Comparison of ENCODE assay signal across 31 cellular contexts in the genomic region with DNA sequence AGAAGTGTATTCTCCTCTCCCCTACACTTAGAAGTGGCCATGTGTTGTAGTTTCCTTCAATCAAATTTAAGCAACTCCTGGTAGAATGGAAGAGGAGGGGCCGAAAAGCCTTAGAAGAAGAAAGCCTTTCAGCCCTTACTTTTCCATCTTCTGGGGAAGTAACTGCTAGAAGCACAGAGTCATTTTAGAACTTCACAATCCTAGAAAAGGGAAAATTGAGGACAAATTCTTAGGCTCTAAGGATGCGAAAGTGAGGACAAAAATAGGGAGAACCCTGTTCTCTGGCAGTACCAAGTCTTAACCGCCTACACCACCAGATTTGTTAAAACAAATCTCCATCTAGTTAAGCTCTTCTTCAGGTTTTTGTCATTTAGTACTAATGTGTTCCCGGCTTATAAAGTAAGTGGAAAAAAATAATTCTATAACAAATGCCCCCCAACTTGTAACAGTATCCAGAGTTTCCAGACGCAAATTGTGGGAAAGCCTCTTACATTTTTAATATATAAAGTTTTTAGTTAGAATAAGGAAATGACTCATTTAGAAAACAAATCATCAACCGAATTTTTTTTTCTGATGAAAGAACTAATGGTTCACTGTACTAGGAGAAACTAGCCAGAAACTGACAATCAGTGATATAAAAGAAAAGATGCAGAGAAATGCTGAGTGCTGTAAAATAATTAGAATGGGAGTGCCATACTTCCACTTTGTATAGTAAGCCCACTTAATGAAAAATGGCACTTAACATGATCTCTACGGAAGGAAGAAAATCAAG.
A peak's percentile ranks its signal among the peaks of the same experiment; 100 is the strongest.
DNase-seq lines count a peak whose midpoint lies in the region; FAIRE-seq and TF ChIP-seq lines count a peak whose summit lies in the region.
"Had no signal": no experiment of that assay in that cellular context is flagged by ENCODE, and none has a peak within 500 bp of the region (broad histone marks: within the 10 kb centered on the region; RNA-seq: fewer than 3 reads in every experiment).

No MANE protein-coding gene starts in this region.

- intact Hi-C loops in Calu3 (cut with micrococcal nuclease; ENCODE audit: unreplicated experiment) = no loop called here

- H3K9ac ChIP-seq in astrocyte (ENCODE audit: low read length) = no peak overlapping the region
- no peak overlapping the region for H3K9ac ChIP-seq in neural progenitor cell
- H3K9ac ChIP-seq: GM23248 had no signal

- H3K36me3 ChIP-seq in astrocyte (ENCODE audit: insufficient read depth, low read length) (no peaks in the 10 kb centered on the region), neural progenitor cell (no peaks in the 10 kb centered on the region)
- H3K36me3 ChIP-seq: brain microvascular endothelial cell, SJSA1 had no signal

- BruUV-seq in Calu3 (replicated peaks; lab: Mats Ljungman, UMichigan) = no TSS peak

- H3K9me3 Mint-ChIP-seq in astrocyte (ENCODE audit: unreplicated experiment) (no peaks in the 10 kb centered on the region), neural progenitor cell (no peaks in the 10 kb centered on the region), Calu3 (ENCODE audit: low read depth, unreplicated experiment) (no peaks in the 10 kb centered on the region)
- H3K9me3 Mint-ChIP-seq: CD8-positive, alpha-beta memory T cell; stimulated activated naive B cell treated with anti-CD40 and anti-IgM and Interleukin-4, amounts not matched to agents 10 μg/mL and 1 μg/mL and 100 μg/mL, for 72 hours; T-helper 1 cell treated with Interleukin-12 subunit alpha and Interleukin-12 subunit beta and Interleukin-4 antibody, amounts not matched to agents 30 μg/mL and 1 μg/mL, for 36 hours had no signal

- no peaks in the 10 kb centered on the region for H3K9me3 ChIP-seq in astrocyte (ENCODE audit: insufficient read depth, low read depth, low read length)
- no peaks in the 10 kb centered on the region for H3K9me3 ChIP-seq in neural progenitor cell (ENCODE audit: low read depth)
- H3K9me3 ChIP-seq: A549, SJSA1, transverse colon had no signal

- peaks cover 4% of the 10 kb centered on the region for H3K4me1 Mint-ChIP-seq in astrocyte (ENCODE audit: low read depth, unreplicated experiment)
- no peaks in the 10 kb centered on the region for H3K4me1 Mint-ChIP-seq in neural progenitor cell
- H3K4me1 Mint-ChIP-seq in Calu3 (ENCODE audit: low read depth, unreplicated experiment) = no peaks in the 10 kb centered on the region

- CTCF ChIA-PET in Calu3 (lab: Charles Lee) = no interaction called here

- H3K4me3 Mint-ChIP-seq in astrocyte (ENCODE audit: unreplicated experiment) (no peak overlapping the region), neural progenitor cell (no peak overlapping the region), Calu3 (ENCODE audit: low read depth, unreplicated experiment) (no peak overlapping the region)
- H3K4me3 Mint-ChIP-seq: activated CD4-positive, alpha-beta T cell treated with anti-CD3 and anti-CD28 coated beads for 36 hours; CD8-positive, alpha-beta memory T cell; stimulated activated naive B cell treated with anti-CD40 and anti-IgM and Interleukin-4, amounts not matched to agents 10 μg/mL and 1 μg/mL and 100 μg/mL, for 72 hours; T-helper 1 cell treated with Interleukin-12 subunit alpha and Interleukin-12 subunit beta and Interleukin-4 antibody, amounts not matched to agents 30 μg/mL and 1 μg/mL, for 36 hours had no signal

- no peaks in the 10 kb centered on the region for H3K27me3 ChIP-seq in astrocyte (ENCODE audit: insufficient read depth, low read length)
- no peaks in the 10 kb centered on the region for H3K27me3 ChIP-seq in neural progenitor cell
- H3K27me3 ChIP-seq: brain microvascular endothelial cell, SJSA1, transverse colon had no signal

- FAIRE-seq in astrocyte (lab: Jason Lieb, UNC) = no peak
- FAIRE-seq: A549, endometrium, GM18507 had no signal

- H3K27ac ChIP-seq in astrocyte (ENCODE audit: low read depth, low read length) = no peak overlapping the region
- H3K27ac ChIP-seq in neural progenitor cell = no peak overlapping the region
- H3K27ac ChIP-seq: A549, brain microvascular endothelial cell, GM23248, SJSA1, transverse colon had no signal

- H3K4me3 ChIP-seq in astrocyte (ENCODE audit: insufficient read depth, low read depth, low read length) (no peak overlapping the region), epithelial cell of esophagus (ENCODE audit: low read length) (no peak overlapping the region), neural progenitor cell (no peak overlapping the region)
- H3K4me3 ChIP-seq: A549, GM23248, SJSA1, smooth muscle cell, transverse colon had no signal

- H4K20me1 ChIP-seq in astrocyte (ENCODE audit: insufficient read depth, low read length) (no peaks in the 10 kb centered on the region), neural progenitor cell (ENCODE audit: low read depth) (no peaks in the 10 kb centered on the region)

- no peaks in the 10 kb centered on the region for H3K79me2 ChIP-seq in astrocyte (ENCODE audit: insufficient read depth, low read length)
- H3K79me2 ChIP-seq in neural progenitor cell (ENCODE audit: low read depth) = no peaks in the 10 kb centered on the region

- H3K4me2 ChIP-seq in astrocyte (ENCODE audit: low read length) = peak overlapping the region; percentile 17
- no peak overlapping the region for H3K4me2 ChIP-seq in neural progenitor cell
- H3K4me2 ChIP-seq: A549, smooth muscle cell had no signal

- H3F3A ChIP-seq in neural progenitor cell (ENCODE audit: low read depth) = no peaks in the 10 kb centered on the region

- DNase-seq in A172 (ENCODE audit: low spot score) = peak; percentile 9
- peak; percentile 41 for DNase-seq in astrocyte (ENCODE audit: low read depth)
- peak; percentile 2 for DNase-seq in epithelial cell of esophagus (ENCODE audit: low read depth)
- no peak for DNase-seq in neural progenitor cell (ENCODE audit: low spot score)
- no peak for DNase-seq in NCI-H510A (lab: John Stamatoyannopoulos, UW)
- no peak for DNase-seq in stimulated activated naive CD4-positive, alpha-beta T cell (lab: John Stamatoyannopoulos, UW)
- DNase-seq in GOT3 (lab: John Stamatoyannopoulos, UW) = no peak
- DNase-seq in Calu3 = no peak
- DNase-seq: activated CD4-positive, alpha-beta T cell treated with anti-CD3 and anti-CD28 coated beads for 36 hours; activated gamma-delta T cell treated with Interleukin-2 at 50 U/mL for 16 hours; brain microvascular endothelial cell; CD8-positive, alpha-beta memory T cell; DMS53; GDM1; GM23248; Kasumi-1; left colon; mesendoderm; NCI-H187; NCI-H2171 treated with DMSO at 0.1 percent for 48 hours; NCI-H524 treated with DMSO at 0.1 percent for 48 hours; occipital lobe; stimulated activated CD4-positive, alpha-beta T cell treated with anti-CD3 and anti-CD28 coated beads, Interleukin-2, amount 100 ng/mL, for 24 hours; stimulated activated naive B cell treated with anti-CD40 and anti-IgM and Interleukin-4, amounts not matched to agents 10 μg/mL and 1 μg/mL and 100 μg/mL, for 72 hours; transverse colon had no signal

- TF ChIP-seq CTCF in astrocyte (IDR thresholded peaks at IDR 0.05; ENCODE audit: insufficient read depth, low read depth, low read length) (no peak), epithelial cell of esophagus (IDR thresholded peaks at IDR 0.05; ENCODE audit: insufficient read depth, low read depth, low read length, missing control alignments) (no peak), neural progenitor cell (IDR thresholded peaks at IDR 0.05) (no peak), Calu3 (IDR thresholded peaks at IDR 0.05; ENCODE audit: unreplicated experiment) (no peak)

- H3K36me3 Mint-ChIP-seq in astrocyte (ENCODE audit: low read depth, unreplicated experiment) (peaks cover 2% of the 10 kb centered on the region), neural progenitor cell (no peaks in the 10 kb centered on the region), Calu3 (ENCODE audit: insufficient read depth, unreplicated experiment) (no peaks in the 10 kb centered on the region)

- H3K27me3 Mint-ChIP-seq in astrocyte (ENCODE audit: low read depth, unreplicated experiment) = no peaks in the 10 kb centered on the region
- peaks cover 2% of the 10 kb centered on the region for H3K27me3 Mint-ChIP-seq in neural progenitor cell (ENCODE audit: insufficient read depth, low read depth)
- no peaks in the 10 kb centered on the region for H3K27me3 Mint-ChIP-seq in Calu3 (ENCODE audit: unreplicated experiment)
- H3K27me3 Mint-ChIP-seq: activated CD4-positive, alpha-beta T cell treated with anti-CD3 and anti-CD28 coated beads for 36 hours; CD8-positive, alpha-beta memory T cell; stimulated activated naive B cell treated with anti-CD40 and anti-IgM and Interleukin-4, amounts not matched to agents 10 μg/mL and 1 μg/mL and 100 μg/mL, for 72 hours had no signal

- H3K27ac Mint-ChIP-seq in astrocyte (ENCODE audit: unreplicated experiment) (no peak overlapping the region), neural progenitor cell (no peak overlapping the region), Calu3 (ENCODE audit: unreplicated experiment) (no peak overlapping the region)
- H3K27ac Mint-ChIP-seq: activated CD4-positive, alpha-beta T cell treated with anti-CD3 and anti-CD28 coated beads for 36 hours; stimulated activated naive B cell treated with anti-CD40 and anti-IgM and Interleukin-4, amounts not matched to agents 10 μg/mL and 1 μg/mL and 100 μg/mL, for 72 hours; T-helper 1 cell treated with Interleukin-12 subunit alpha and Interleukin-12 subunit beta and Interleukin-4 antibody, amounts not matched to agents 30 μg/mL and 1 μg/mL, for 36 hours had no signal

- H3K4me1 ChIP-seq in astrocyte (ENCODE audit: insufficient read depth, low read length) (no peaks in the 10 kb centered on the region), neural progenitor cell (peaks cover 9% of the 10 kb centered on the region)
- H3K4me1 ChIP-seq: A549, SJSA1, transverse colon had no signal

- H2AFZ ChIP-seq in astrocyte (ENCODE audit: low read depth, low read length) (no peak overlapping the region), neural progenitor cell (replicated peaks) (peak overlapping the region; percentile 70)
- H2AFZ ChIP-seq: GM23248 had no signal

Comparison
In these comparisons a context has a peak if more than half of its experiments do, and no peak if none do; other contexts are left out.
1. DNase-seq: peak in A172 (single experiment), astrocyte (single experiment) and epithelial cell of esophagus (single experiment); none in neural progenitor cell (single experiment), NCI-H510A (single experiment), stimulated activated naive CD4-positive, alpha-beta T cell (0 of 6), GOT3 (single experiment) and Calu3 (single experiment).